In the genomic region with DNA sequence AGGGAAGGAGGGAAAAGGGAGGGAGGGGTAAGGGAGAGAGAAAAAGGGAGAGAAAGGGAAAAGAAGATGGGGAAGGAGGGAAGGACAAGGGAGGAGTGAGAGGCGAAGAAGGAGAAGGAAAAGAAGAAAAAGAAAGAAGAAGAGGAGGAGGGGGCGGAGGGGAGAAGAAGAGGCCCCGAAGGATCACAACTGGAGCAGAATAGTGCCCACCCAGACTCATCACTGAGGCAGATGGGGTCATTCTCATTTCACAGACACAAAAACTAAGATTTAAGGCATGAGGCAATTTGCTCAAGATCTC, we compare ENCODE assay signal across 29 cellular contexts. TPM values are rescaled to one million over a fixed set of nuclear protein-coding genes. Genes with fewer than 3 reads are reported as not detected.
DNase-seq lines count a peak whose midpoint lies in the region; ATAC-seq and TF ChIP-seq lines count a peak whose summit lies in the region.
"Had no signal": no experiment of that assay in that cellular context is flagged by ENCODE, and none has a peak within 500 bp of the region (broad histone marks: within the 10 kb centered on the region; RNA-seq: fewer than 3 reads in every experiment).

No MANE protein-coding gene starts in this region.

- 0 out of 3 replicates have a peak overlapping the region, but pooled peaks have one; percentile 4 for H2BK15ac ChIP-seq in IMR-90 (ENCODE audit: low read depth, low read length)

- H3K4me1 ChIP-seq in BLaER1 treated with 17β-estradiol and CSF1 and Interleukin-3, amounts not matched to agents 10 nM and 100 nM, result peaks cover 26 to 68% (median 49%) of the 10 kb centered on the region in 10 experiments
- H3K4me1 ChIP-seq in IMR-90 (ENCODE audit: control insufficient read depth, insufficient read depth, low read length) (peaks cover 45% of the 10 kb centered on the region), left lung (peaks cover 57 to 66% of the 10 kb centered on the region in 2 donors)

- H3K9me3 ChIP-seq in BLaER1 treated with 17β-estradiol and CSF1 and Interleukin-3, amounts not matched to agents 10 nM and 100 nM (replicated peaks in 1 of 11), result no peaks in the 10 kb centered on the region
- H3K9me3 ChIP-seq in IMR-90 (ENCODE audit: control insufficient read depth, insufficient read depth, low read length), result no peaks in the 10 kb centered on the region
- no peaks in the 10 kb centered on the region for H3K9me3 ChIP-seq in left lung
- H3K9me3 ChIP-seq: Caco-2, gastrocnemius medialis, HAP-1 had no signal

- H3K36me3 ChIP-seq in BLaER1 treated with 17β-estradiol and CSF1 and Interleukin-3, amounts not matched to agents 10 nM and 100 nM, result peaks cover 6 to 13% (median 13%) of the 10 kb centered on the region in 11 experiments
- peaks cover 5% of the 10 kb centered on the region; the same call in 1 of the 2 replicates for H3K36me3 ChIP-seq in IMR-90 (ENCODE audit: control insufficient read depth, insufficient read depth, low read length)
- peaks cover 0 to 10% of the 10 kb centered on the region in 2 donors for H3K36me3 ChIP-seq in left lung

- H3K27ac Mint-ChIP-seq in stimulated activated memory B cell treated with anti-CD40 and anti-IgM and Interleukin-4, amounts not matched to agents 10 μg/mL and 1 μg/mL and 100 μg/mL, for 72 hours, result peak overlapping the region; percentile 44
- no peak overlapping the region for H3K27ac Mint-ChIP-seq in chondrocyte (ENCODE audit: unreplicated experiment)
- H3K27ac Mint-ChIP-seq: activated naive CD8-positive, alpha-beta T cell treated with anti-CD3 and anti-CD28 coated beads, Interleukin-2, amount 50 U/mL, for 24 hours; stimulated activated naive CD8-positive, alpha-beta T cell treated with anti-CD3 and anti-CD28 coated beads, Interleukin-15, Interleukin-2, amounts not matched to agents 100 ng/mL and 50 ng/mL, for 24 hours had no signal

- H4K5ac ChIP-seq in IMR-90 (ENCODE audit: low read depth, low read length), result peak overlapping the region; percentile 15; the same call in 1 of the 2 replicates

- TF ChIP-seq CTCF in IMR-90 (conservative IDR thresholded peaks at IDR 0.05; ENCODE audit: low read depth, low read length) (no peak), left lung (IDR thresholded peaks at IDR 0.05) (no peak), chondrocyte (IDR thresholded peaks at IDR 0.05) (no peak)

- no peak overlapping the region for H3K4me3 ChIP-seq in BLaER1 treated with 17β-estradiol and CSF1 and Interleukin-3, amounts not matched to agents 10 nM and 100 nM
- H3K4me3 ChIP-seq in IMR-90 (ENCODE audit: insufficient read depth, low read depth, low read length) (no peak overlapping the region), left lung (no peak overlapping the region)
- H3K4me3 ChIP-seq: gastrocnemius medialis, HAP-1 had no signal

- POLR2A ChIA-PET in IMR-90 (lab: Charles Lee; ENCODE audit: unreplicated experiment), result no interaction called here

- H2AFZ ChIP-seq in IMR-90 (replicated peaks; ENCODE audit: low read length, poor library complexity), result no peak overlapping the region

- ATAC-seq in IMR-90 (ENCODE audit: low read depth) (no peak), left lung (no peak), GM21515 (IDR thresholded peaks at IDR 0.05; ENCODE audit: unreplicated experiment) (no peak), GM21381 (IDR thresholded peaks at IDR 0.05; ENCODE audit: unreplicated experiment) (no peak)
- no peak for ATAC-seq in stimulated activated memory B cell treated with anti-CD40 and anti-IgM and Interleukin-4, amounts not matched to agents 10 μg/mL and 1 μg/mL and 100 μg/mL, for 72 hours
- ATAC-seq: activated naive CD8-positive, alpha-beta T cell treated with anti-CD3 and anti-CD28 coated beads, Interleukin-2, amount 50 U/mL, for 24 hours; PC-3 had no signal

- WGBS in IMR-90 (ENCODE audit: extremely low coverage in 2 of 2, insufficient read length in 1 of 2), 2 experiments, result 60% methylated on average over 1 of the region's 3 CpGs; no CpG with 5 or more reads in 1 of the 2 experiments

- H3K9me1 ChIP-seq in IMR-90 (ENCODE audit: insufficient read depth, low read length), result peaks cover 39% of the 10 kb centered on the region

- H4K8ac ChIP-seq in IMR-90 (ENCODE audit: low read depth in 2 of 2, low read length in 2 of 2), result peak overlapping the region in 1 of 2 experiments; percentile 71; a peak in 1 of 4 replicates

- H3K27me3 Mint-ChIP-seq in stimulated activated memory B cell treated with anti-CD40 and anti-IgM and Interleukin-4, amounts not matched to agents 10 μg/mL and 1 μg/mL and 100 μg/mL, for 72 hours, result no peaks in the 10 kb centered on the region
- H3K27me3 Mint-ChIP-seq in chondrocyte (ENCODE audit: low read depth), result no peaks in the 10 kb centered on the region
- H3K27me3 Mint-ChIP-seq: activated naive CD8-positive, alpha-beta T cell treated with anti-CD3 and anti-CD28 coated beads, Interleukin-2, amount 50 U/mL, for 24 hours; central memory CD8-positive, alpha-beta T cell; natural killer cell treated with Interleukin-12 subunit alpha and Interleukin-12 subunit beta and Interleukin-15 and Interleukin-18, amount 100 ng/mL, for 72 hours; stimulated activated naive CD8-positive, alpha-beta T cell treated with anti-CD3 and anti-CD28 coated beads, Interleukin-15, Interleukin-2, amounts not matched to agents 100 ng/mL and 50 ng/mL, for 24 hours had no signal

- peak overlapping the region; percentile 10; the same call in 1 of the 2 replicates for H3K23ac ChIP-seq in IMR-90 (ENCODE audit: low read depth, low read length)

- peak overlapping the region in 6 of 11 experiments; percentile 36 to 95 (median 92); a peak in 9 of 22 replicates for H3K9ac ChIP-seq in BLaER1 treated with 17β-estradiol and CSF1 and Interleukin-3, amounts not matched to agents 10 nM and 100 nM
- H3K9ac ChIP-seq in IMR-90 (ENCODE audit: low read depth, low read length), result no peak overlapping the region

- peaks cover 32% of the 10 kb centered on the region for H3K4me1 Mint-ChIP-seq in stimulated activated memory B cell treated with anti-CD40 and anti-IgM and Interleukin-4, amounts not matched to agents 10 μg/mL and 1 μg/mL and 100 μg/mL, for 72 hours
- H3K4me1 Mint-ChIP-seq in chondrocyte (ENCODE audit: low read depth), result peaks cover 37% of the 10 kb centered on the region

- H2AK9ac ChIP-seq in IMR-90 (replicated peaks; ENCODE audit: low read depth, low read length, poor library complexity), result no peak overlapping the region

- no peaks in the 10 kb centered on the region for H3K9me3 Mint-ChIP-seq in stimulated activated memory B cell treated with anti-CD40 and anti-IgM and Interleukin-4, amounts not matched to agents 10 μg/mL and 1 μg/mL and 100 μg/mL, for 72 hours
- no peaks in the 10 kb centered on the region for H3K9me3 Mint-ChIP-seq in chondrocyte (ENCODE audit: low read depth)
- H3K9me3 Mint-ChIP-seq: activated naive CD8-positive, alpha-beta T cell treated with anti-CD3 and anti-CD28 coated beads, Interleukin-2, amount 50 U/mL, for 24 hours; central memory CD8-positive, alpha-beta T cell; natural killer cell treated with Interleukin-12 subunit alpha and Interleukin-12 subunit beta and Interleukin-15 and Interleukin-18, amount 100 ng/mL, for 72 hours; stimulated activated naive CD8-positive, alpha-beta T cell treated with anti-CD3 and anti-CD28 coated beads, Interleukin-15, Interleukin-2, amounts not matched to agents 100 ng/mL and 50 ng/mL, for 24 hours had no signal

- peak overlapping the region in 8 of 11 experiments; percentile 76 to 98 (median 90); a peak in 15 of 22 replicates for H3K4me2 ChIP-seq in BLaER1 treated with 17β-estradiol and CSF1 and Interleukin-3, amounts not matched to agents 10 nM and 100 nM
- H3K4me2 ChIP-seq in IMR-90 (ENCODE audit: low read depth, low read length), result no peak overlapping the region; the same call in 1 of the 2 replicates

- H2BK120ac ChIP-seq in IMR-90 (ENCODE audit: low read depth, low read length), result peak overlapping the region; percentile 49; the same call in 1 of the 2 replicates

- H3K27me3 ChIP-seq in BLaER1 treated with 17β-estradiol and CSF1 and Interleukin-3, amounts not matched to agents 10 nM and 100 nM, result no peaks in the 10 kb centered on the region
- H3K27me3 ChIP-seq in IMR-90 (ENCODE audit: control insufficient read depth, insufficient read depth, low read length) (no peaks in the 10 kb centered on the region), left lung (no peaks in the 10 kb centered on the region)
- H3K27me3 ChIP-seq: gastrocnemius medialis had no signal

- intact Hi-C loops in IMR-90 (cut with micrococcal nuclease), result loop anchor here (5.0 kb wide), 2 partner anchors 43 to 198 kb away; a partner anchor contains a TSS
- intact Hi-C loops in left lung (cut with DNase I), result no loop called here

- peak overlapping the region; percentile 63; the same call in 1 of the 2 replicates for H2BK20ac ChIP-seq in IMR-90 (ENCODE audit: low read depth, low read length)

- H4K20me1 ChIP-seq in BLaER1 treated with 17β-estradiol and CSF1 and Interleukin-3, amounts not matched to agents 10 nM and 100 nM, result peaks cover 0 to 15% (median 8%) of the 10 kb centered on the region in 11 experiments; a peak in 10 of 22 replicates
- peaks cover 6% of the 10 kb centered on the region for H4K20me1 ChIP-seq in IMR-90 (ENCODE audit: insufficient read depth, low read length)

- H3K56ac ChIP-seq in IMR-90 (ENCODE audit: extremely low read depth, insufficient read depth, low read length), result no peak overlapping the region

- H2BK5ac ChIP-seq in IMR-90 (ENCODE audit: low read depth, low read length, poor library complexity, severe bottlenecking), result no peak overlapping the region

- no peak for TF ChIP-seq POLR2A in IMR-90 (IDR thresholded peaks at IDR 0.05; ENCODE audit: low read depth, low read length)

- in situ Hi-C loops in IMR-90 (cut with MboI; ENCODE audit: low sequenced_read_pairs), result no loop called here

- no peak overlapping the region for H3K4me3 Mint-ChIP-seq in stimulated activated memory B cell treated with anti-CD40 and anti-IgM and Interleukin-4, amounts not matched to agents 10 μg/mL and 1 μg/mL and 100 μg/mL, for 72 hours
- H3K4me3 Mint-ChIP-seq in chondrocyte (ENCODE audit: unreplicated experiment), result no peak overlapping the region
- H3K4me3 Mint-ChIP-seq: activated naive CD8-positive, alpha-beta T cell treated with anti-CD3 and anti-CD28 coated beads, Interleukin-2, amount 50 U/mL, for 24 hours; central memory CD8-positive, alpha-beta T cell; stimulated activated naive CD8-positive, alpha-beta T cell treated with anti-CD3 and anti-CD28 coated beads, Interleukin-15, Interleukin-2, amounts not matched to agents 100 ng/mL and 50 ng/mL, for 24 hours had no signal

- peaks cover 12 to 34% of the 10 kb centered on the region in 2 experiments for H3K79me1 ChIP-seq in IMR-90 (ENCODE audit: low read depth in 1 of 2, low read length in 2 of 2)

- peak overlapping the region; percentile 84 for H3K4ac ChIP-seq in IMR-90 (ENCODE audit: low read depth, low read length)

- H3K14ac ChIP-seq in IMR-90 (replicated peaks; ENCODE audit: low read depth, low read length), result peak overlapping the region; percentile 74

- dilution Hi-C loops in IMR-90 (cut with HindIII; ENCODE audit: low sequenced_read_pairs, unreplicated experiment), result no loop called here

- H3K36me3 Mint-ChIP-seq in stimulated activated memory B cell treated with anti-CD40 and anti-IgM and Interleukin-4, amounts not matched to agents 10 μg/mL and 1 μg/mL and 100 μg/mL, for 72 hours, result no peaks in the 10 kb centered on the region
- H3K36me3 Mint-ChIP-seq in chondrocyte (ENCODE audit: low read depth), result peaks cover 3% of the 10 kb centered on the region

- CTCF ChIA-PET in IMR-90 (lab: Yijun Ruan, JAX), result no interaction called here

- DNase-seq in IMR-90, result no peak
- no peak for DNase-seq in left lung
- no peak for DNase-seq in cerebellar cortex (ENCODE audit: low spot score)
- no peak for DNase-seq in chondrocyte (ENCODE audit: low spot score)
- DNase-seq: activated CD4-positive, alpha-beta T cell treated with anti-CD3 and anti-CD28 coated beads, Interleukin-2, amount 50 U/mL, for 48 hours; activated gamma-delta T cell treated with Interleukin-2 at 50 U/mL for 16 hours; activated naive CD8-positive, alpha-beta T cell treated with anti-CD3 and anti-CD28 coated beads, Interleukin-2, amount 50 U/mL, for 24 hours; activated T-cell treated with anti-CD3 and anti-CD28 coated beads, Interleukin-2, amount 50 U/mL, for 48 hours; C1 segment of cervical spinal cord; Caco-2; DMS53; gastrocnemius medialis; NCI-H1436; NCI-H2081; NCI-H526 treated with DMSO at 0.1 percent for 48 hours; NK-92 treated with Interleukin-12 subunit alpha and Interleukin-12 subunit beta, amount 100 ng/mL, for 24 hours; stimulated activated CD4-positive, alpha-beta T cell treated with anti-CD3 and anti-CD28 coated beads, Interleukin-1b, Interleukin-23, amount 100 ng/mL, for 48 hours; T-helper 2 cell had no signal

- TF ChIP-seq RAD21 in IMR-90 (IDR thresholded peaks at IDR 0.05; ENCODE audit: low read length), result no peak

- 0 out of 2 replicates have a peak overlapping the region, but pooled peaks have one; percentile 2 for H4K91ac ChIP-seq in IMR-90 (ENCODE audit: insufficient read depth, low read depth, low read length)

- H3K18ac ChIP-seq in IMR-90 (ENCODE audit: low read depth, low read length), result peak overlapping the region; percentile 29; the same call in 1 of the 2 replicates

- BruUV-seq in IMR-90 (replicated peaks; lab: Mats Ljungman, UMichigan), result no TSS peak

- H3K27ac ChIP-seq in BLaER1 treated with 17β-estradiol and CSF1 and Interleukin-3, amounts not matched to agents 10 nM and 100 nM, result peak overlapping the region in 10 of 11 experiments; percentile 35 to 95 (median 92); a peak in 18 of 22 replicates
- H3K27ac ChIP-seq in IMR-90 (ENCODE audit: insufficient read depth, low read length) (peak overlapping the region; percentile 1; the same call in 1 of the 2 replicates), left lung (peak overlapping the region; percentile 86 to 87)

- peak overlapping the region; percentile 20 for H2AK5ac ChIP-seq in IMR-90 (ENCODE audit: low read depth, low read length)

RNA-seq across cellular contexts. Expression of a gene that starts 2.7 kb away (rescaled TPM):
- total RNA-seq in IMR-90 (2012; rRNA removed) (29.7 and 32.8 TPM in 2 replicates), left lung (10 to 100 TPM; 66.7 to 70.1 TPM), chondrocyte (37.5 to 39.8 TPM (median 38.3 TPM) in 3 replicates)
- 47.2 and 47.8 TPM in 2 replicates for polyA plus RNA-seq in IMR-90 (2012; rRNA removed)
- 34.1 and 38.0 TPM in 2 replicates for polyA plus RNA-seq in IMR-90 (2012; cell fraction: cytosol; rRNA removed)
- polyA plus RNA-seq in IMR-90 (2012; cell fraction: nucleus; rRNA removed; ENCODE audit: low replicate concordance), result 38.1 and 45.9 TPM in 2 replicates

RNA-seq across cellular contexts. Expression of a gene that starts 30.2 kb away (rescaled TPM):
- not detected in 2 replicates for total RNA-seq in IMR-90 (2012; rRNA removed)
- 0.03 TPM in 1 of 2 replicates, not detected in the other for polyA plus RNA-seq in IMR-90 (2012; rRNA removed)
- 0.01 TPM in 1 of 2 replicates, not detected in the other for polyA plus RNA-seq in IMR-90 (2012; cell fraction: cytosol; rRNA removed)
- 0.15 TPM in 2 replicates for polyA plus RNA-seq in IMR-90 (2012; cell fraction: nucleus; rRNA removed; ENCODE audit: low replicate concordance)
- total RNA-seq in left lung, result 1 to 10 TPM in 1 of 2 donors, not detected in 1; 1.5 TPM
- 0.12 TPM in 1 of 3 replicates, not detected in the others for total RNA-seq in chondrocyte
- total RNA-seq: Caco-2, osteocyte, PC-3 had no signal
- polyA plus RNA-seq: fibroblast of lung had no signal

RNA-seq across cellular contexts. Expression of a gene that starts 41.0 kb away (rescaled TPM):
- total RNA-seq in IMR-90 (2012; rRNA removed), result 8.3 and 10.6 TPM in 2 replicates
- 11.5 TPM in 2 replicates for polyA plus RNA-seq in IMR-90 (2012; rRNA removed)
- 9.0 and 9.3 TPM in 2 replicates for polyA plus RNA-seq in IMR-90 (2012; cell fraction: cytosol; rRNA removed)
- 5.2 and 10.5 TPM in 2 replicates for polyA plus RNA-seq in IMR-90 (2012; cell fraction: nucleus; rRNA removed; ENCODE audit: low replicate concordance)
- total RNA-seq in left lung, result 1 to 10 TPM; 5.3 to 7.6 TPM
- total RNA-seq in chondrocyte, result 5.3 to 5.7 TPM (median 5.5 TPM) in 3 replicates

RNA-seq across cellular contexts. Expression of a gene that starts 43.7 kb away (rescaled TPM):
- total RNA-seq in IMR-90 (2012; rRNA removed) (105 and 111 TPM in 2 replicates), left lung (10 to 100 TPM; 47.7 to 77.5 TPM), chondrocyte (58.9 to 65.9 TPM (median 65.2 TPM) in 3 replicates)
- polyA plus RNA-seq in IMR-90 (2012; rRNA removed), result 145 and 158 TPM in 2 replicates
- 165 and 194 TPM in 2 replicates for polyA plus RNA-seq in IMR-90 (2012; cell fraction: cytosol; rRNA removed)
- polyA plus RNA-seq in IMR-90 (2012; cell fraction: nucleus; rRNA removed; ENCODE audit: low replicate concordance), result 62.0 and 123 TPM in 2 replicates

RNA-seq across cellular contexts. Expression of a gene that starts 50.3 kb away (rescaled TPM):
- total RNA-seq in IMR-90 (2012; rRNA removed) (12.2 and 13.1 TPM in 2 replicates), left lung (10 to 100 TPM; 33.1 to 48.3 TPM), chondrocyte (14.5 to 20.8 TPM (median 20.1 TPM) in 3 replicates)
- 15.4 and 18.1 TPM in 2 replicates for polyA plus RNA-seq in IMR-90 (2012; rRNA removed)
- 12.1 and 14.9 TPM in 2 replicates for polyA plus RNA-seq in IMR-90 (2012; cell fraction: cytosol; rRNA removed)
- 51.7 and 53.1 TPM in 2 replicates for polyA plus RNA-seq in IMR-90 (2012; cell fraction: nucleus; rRNA removed; ENCODE audit: low replicate concordance)

Comparison
In these comparisons a context has a peak if more than half of its experiments do, and no peak if none do; other contexts are left out.
1. H3K27ac ChIP-seq: peak in every context shown above with its lines; median percentile 92 in BLaER1 treated with 17β-estradiol and CSF1 and Interleukin-3, amounts not matched to agents 10 nM and 100 nM; 86 in left lung; 1 in IMR-90.